In the genomic region with DNA sequence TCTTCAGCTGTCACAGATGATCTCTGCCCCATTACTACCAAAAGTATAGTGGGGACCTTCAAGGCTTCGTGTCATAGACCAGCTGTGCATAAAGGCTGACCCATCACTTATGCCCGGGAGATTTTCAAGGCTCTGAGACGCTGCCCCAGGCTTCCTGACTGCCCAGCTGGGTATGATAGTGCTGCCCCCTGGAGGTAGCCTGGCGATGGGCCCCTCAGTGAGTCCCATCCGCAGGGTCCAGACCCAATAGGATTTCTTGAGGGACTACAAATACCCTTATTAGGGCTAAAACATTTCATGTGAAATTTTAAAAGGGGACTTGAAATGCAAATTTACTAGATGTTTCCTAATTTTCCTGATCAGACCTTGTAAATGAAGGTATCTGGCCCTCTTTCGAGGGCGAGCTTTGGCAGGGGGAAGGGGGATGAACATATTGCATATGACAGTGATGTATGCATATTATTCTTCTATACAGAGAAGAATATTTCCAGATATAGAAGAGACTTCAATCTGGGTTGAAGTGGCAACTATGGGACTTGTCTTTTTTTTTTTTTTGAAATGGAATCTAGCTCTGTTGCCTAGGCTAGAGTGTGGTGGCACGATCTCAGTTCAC, we compare ENCODE assay signal across 1 cellular context.
TF ChIP-seq lines count a peak whose summit lies in the region.

No MANE protein-coding gene starts in this region.

TF ChIP-seq in IMR-90, 13 proteins besides CTCF, POLR2A, EP300 and RAD21:
- TF ChIP-seq NFE2L2 (IDR thresholded peaks at IDR 0.05; ENCODE audit: low read depth, low read length) (no peak), MAZ (IDR thresholded peaks at IDR 0.05; ENCODE audit: borderline replicate concordance, low read depth, low read length) (no peak)
TF ChIP-seq in IMR-90: peak in this region for 0.
